Comparison of ENCODE assay signal across 34 cellular contexts in the genomic region with DNA sequence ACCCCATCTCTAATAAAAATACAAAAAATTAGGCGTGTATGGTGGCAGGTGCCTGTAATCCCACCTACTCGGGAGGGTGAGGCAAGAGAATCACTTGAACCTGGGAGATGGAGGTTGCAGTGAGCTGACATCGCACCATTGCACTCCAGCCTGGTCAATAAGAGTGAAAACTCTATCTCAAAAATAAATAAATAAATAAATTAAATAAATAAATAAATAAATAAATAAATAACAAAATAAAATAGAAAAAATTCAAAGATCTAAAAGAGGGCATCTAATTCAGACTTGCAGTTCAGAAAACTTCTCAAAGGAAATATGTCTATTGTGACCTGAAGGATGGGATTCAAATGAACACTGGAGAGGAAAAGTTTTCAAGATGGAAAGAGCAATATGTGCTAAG.
"Had no signal": no experiment of that assay in that cellular context is flagged by ENCODE, and none has a peak within 500 bp of the region (broad histone marks: within the 10 kb centered on the region; RNA-seq: fewer than 3 reads in every experiment).

No MANE protein-coding gene starts in this region.

- H3K27me3 ChIP-seq: adrenal gland, ascending aorta, cardiac muscle cell had no signal

- H3K36me3 ChIP-seq: adrenal gland, ascending aorta, cardiac muscle cell had no signal

- H3K4me1 ChIP-seq: adrenal gland, ascending aorta had no signal

- ATAC-seq: activated CD4-positive, alpha-beta T cell treated with anti-CD3 and anti-CD28 coated beads for 36 hours; activated CD4-positive, CD25-positive, alpha-beta regulatory T cell treated with anti-CD3 and anti-CD28 coated beads, Interleukin-2, amount 50 U/mL, for 24 hours; activated CD8-positive, alpha-beta memory T cell treated with anti-CD3 and anti-CD28 coated beads, Interleukin-2, amount 10 ng/mL, durations not matched to agents 7 days and 5 days; activated CD8-positive, alpha-beta T cell treated with anti-CD3 and anti-CD28 coated beads, Interleukin-2, amount 10 ng/mL, durations not matched to agents 7 days and 5 days; activated naive CD4-positive, alpha-beta T cell treated with anti-CD3 and anti-CD28 coated beads, Interleukin-2, amount 50 U/mL, for 72 hours; activated T-helper 17 cell treated with anti-CD3 and anti-CD28 coated beads, Interleukin-2, amount 50 U/mL, for 72 hours had no signal

- H3K9me3 ChIP-seq: adrenal gland, ascending aorta had no signal

- H3K4me3 ChIP-seq: adrenal gland, ascending aorta, cardiac muscle cell had no signal

- DNase-seq: activated CD4-positive, alpha-beta memory T cell treated with anti-CD3 and anti-CD28 coated beads, Interleukin-2, amount 10 ng/mL, durations not matched to agents 7 days and 5 days; activated CD4-positive, alpha-beta T cell treated with anti-CD3 and anti-CD28 coated beads for 1 hour; activated CD4-positive, alpha-beta T cell treated with anti-CD3 and anti-CD28 coated beads for 36 hours; activated CD4-positive, alpha-beta T cell treated with anti-CD3 and anti-CD28 coated beads for 48 hours; activated CD4-positive, alpha-beta T cell treated with anti-CD3 and anti-CD28 coated beads, Interleukin-2, amount 10 ng/mL, durations not matched to agents 7 days and 5 days; activated CD4-positive, alpha-beta T cell treated with anti-CD3 and anti-CD28 coated beads, Interleukin-2, amount 50 U/mL, for 48 hours; activated CD4-positive, CD25-positive, alpha-beta regulatory T cell; activated CD8-positive, alpha-beta memory T cell treated with anti-CD3 and anti-CD28 coated beads for 24 hours; activated CD8-positive, alpha-beta memory T cell treated with anti-CD3 and anti-CD28 coated beads, Interleukin-2, amount 10 ng/mL, durations not matched to agents 7 days and 5 days; activated CD8-positive, alpha-beta memory T cell treated with anti-CD3 and anti-CD28 coated beads, Interleukin-2, amount 50 U/mL, for 48 hours; activated CD8-positive, alpha-beta T cell treated with anti-CD3 and anti-CD28 coated beads, Interleukin-2, amount 10 ng/mL, durations not matched to agents 7 days and 5 days; activated effector memory CD4-positive, alpha-beta T cell treated with anti-CD3 and anti-CD28 coated beads, Interleukin-2, amount 50 U/mL, for 16 hours; activated gamma-delta T cell treated with Interleukin-2 at 50 U/mL for 16 hours; activated naive CD4-positive, alpha-beta T cell; activated naive CD4-positive, alpha-beta T cell treated with anti-CD3 and anti-CD28 coated beads for 36 hours; activated naive CD4-positive, alpha-beta T cell treated with anti-CD3 and anti-CD28 coated beads, Interleukin-2, amount 50 U/mL, for 16 hours; activated naive CD8-positive, alpha-beta T cell treated with anti-CD3 and anti-CD28 coated beads for 36 hours; activated T-cell treated with anti-CD3 and anti-CD28 coated beads, Interleukin-2, amount 50 U/mL, for 24 hours; activated T-cell treated with anti-CD3 and anti-CD28 coated beads, Interleukin-2, amount 50 U/mL, for 48 hours; adrenal gland; amniotic stem cell; caudate nucleus; SW 1271; T-helper 1 cell; T-helper 2 cell; T-helper 9 cell had no signal

- FAIRE-seq: bronchial epithelial cell, TTC549 had no signal

- H3K27ac ChIP-seq: adrenal gland, ascending aorta, cardiac muscle cell, VCaP had no signal
